In genomic region chr3:146770881-146771280, GRCh38 we compare ENCODE assay signal across 23 cellular contexts.
DNase-seq lines count a peak whose midpoint lies in the region; ATAC-seq, FAIRE-seq and TF ChIP-seq lines count a peak whose summit lies in the region.
"Had no signal": no experiment of that assay in that cellular context is flagged by ENCODE, and none has a peak within 500 bp of the region (broad histone marks: within the 10 kb centered on the region; RNA-seq: fewer than 3 reads in every experiment).

No MANE protein-coding gene starts in this region.

- no peak for FAIRE-seq in endothelial cell of umbilical vein (lab: Jason Lieb, UNC)
- FAIRE-seq: A204.1, G401.6, GM12878, GM19239, H54 had no signal

- H3K27ac ChIP-seq in A673 (ENCODE audit: low read depth, low read length, poor library complexity, severe bottlenecking) (peak overlapping the region; percentile 6), PC-9 (no peak overlapping the region), endothelial cell of umbilical vein (ENCODE audit: insufficient read depth, low read depth, low read length) (no peak overlapping the region), osteoblast (ENCODE audit: low read depth, low read length) (no peak overlapping the region), OCI-LY7 (ENCODE audit: low read depth, low read length, poor library complexity, severe bottlenecking) (no peak overlapping the region)
- H3K27ac ChIP-seq: 22Rv1 had no signal

- H3K79me2 ChIP-seq in PC-9 (ENCODE audit: low read depth) (no peaks in the 10 kb centered on the region), endothelial cell of umbilical vein (ENCODE audit: control insufficient read depth, insufficient read depth, low read length) (no peaks in the 10 kb centered on the region), osteoblast (ENCODE audit: insufficient read depth, low read length) (no peaks in the 10 kb centered on the region), OCI-LY7 (ENCODE audit: insufficient read depth, low read depth, low read length) (no peaks in the 10 kb centered on the region)

- H3K4me3 ChIP-seq in A673 (ENCODE audit: low read depth, low read length, poor library complexity, severe bottlenecking) (no peak overlapping the region), PC-9 (no peak overlapping the region), endothelial cell of umbilical vein (replicated peaks in 1 of 3; ENCODE audit: insufficient read depth in 1 of 3, low read depth in 1 of 3, low read length in 3 of 3) (no peak overlapping the region), osteoblast (ENCODE audit: insufficient read depth, low read length) (no peak overlapping the region), OCI-LY7 (ENCODE audit: low read depth, low read length, poor library complexity, severe bottlenecking) (no peak overlapping the region)
- H3K4me3 ChIP-seq: GM12878 had no signal

- H3K4me2 ChIP-seq in PC-9 = no peak overlapping the region
- no peak overlapping the region for H3K4me2 ChIP-seq in endothelial cell of umbilical vein (ENCODE audit: insufficient read depth, low read length)
- H3K4me2 ChIP-seq in osteoblast (ENCODE audit: insufficient read depth, low read length) = no peak overlapping the region
- H3K4me2 ChIP-seq in OCI-LY7 (ENCODE audit: low read length) = no peak overlapping the region

- no peaks in the 10 kb centered on the region for H3K9me1 ChIP-seq in endothelial cell of umbilical vein (replicated peaks; ENCODE audit: control insufficient read depth, extremely low read depth, insufficient read depth, low read length)

- ATAC-seq in HG02938 (IDR thresholded peaks at IDR 0.05; ENCODE audit: unreplicated experiment) = no peak
- ATAC-seq: GM12878 had no signal

- 0 out of 2 replicates have a peak overlapping the region, but pooled peaks have one; percentile 17 for H2AFZ ChIP-seq in PC-9
- H2AFZ ChIP-seq in endothelial cell of umbilical vein (ENCODE audit: low read depth, low read length) = no peak overlapping the region
- peak overlapping the region; percentile 5 for H2AFZ ChIP-seq in osteoblast (ENCODE audit: low read length)
- no peak overlapping the region for H2AFZ ChIP-seq in OCI-LY7 (ENCODE audit: low read length)

- H3K9me3 ChIP-seq in A673 (ENCODE audit: low read depth, low read length, poor library complexity, severe bottlenecking) (no peaks in the 10 kb centered on the region), PC-9 (ENCODE audit: insufficient read depth, low read depth) (no peaks in the 10 kb centered on the region; the same call in 1 of the 2 replicates), endothelial cell of umbilical vein (replicated peaks; ENCODE audit: control insufficient read depth, insufficient read depth, low read length) (no peaks in the 10 kb centered on the region), osteoblast (ENCODE audit: low read depth, low read length) (no peaks in the 10 kb centered on the region), OCI-LY7 (ENCODE audit: low read length) (no peaks in the 10 kb centered on the region)

- H3K36me3 ChIP-seq in A673 (ENCODE audit: insufficient read depth, low read length, poor library complexity, severe bottlenecking) = no peaks in the 10 kb centered on the region
- no peaks in the 10 kb centered on the region for H3K36me3 ChIP-seq in PC-9 (ENCODE audit: low read depth)
- H3K36me3 ChIP-seq in endothelial cell of umbilical vein (ENCODE audit: control insufficient read depth in 2 of 2, extremely low read depth in 1 of 2, insufficient read depth in 2 of 2, low read length in 2 of 2) = no peaks in the 10 kb centered on the region
- H3K36me3 ChIP-seq in osteoblast (ENCODE audit: insufficient read depth, low read length) = no peaks in the 10 kb centered on the region
- no peaks in the 10 kb centered on the region for H3K36me3 ChIP-seq in OCI-LY7 (ENCODE audit: insufficient read depth, low read length)

- H3K27me3 ChIP-seq in A673 (replicated peaks; ENCODE audit: insufficient read depth, low read depth, low read length, poor library complexity) (no peaks in the 10 kb centered on the region), PC-9 (ENCODE audit: insufficient read depth, low read depth) (no peaks in the 10 kb centered on the region), endothelial cell of umbilical vein (ENCODE audit: control insufficient read depth in 2 of 2, insufficient read depth in 2 of 2, low read length in 2 of 2) (no peaks in the 10 kb centered on the region), osteoblast (ENCODE audit: insufficient read depth, low read length) (no peaks in the 10 kb centered on the region)

- dilution Hi-C loops in endothelial cell of umbilical vein (cut with MboI; ENCODE audit: extremely low pct_ligation_motif_present, low sequenced_read_pairs) = no loop called here

- H3K4me1 ChIP-seq in A673 (ENCODE audit: insufficient read depth, low read length, poor library complexity, severe bottlenecking) (peaks cover 31% of the 10 kb centered on the region), PC-9 (replicated peaks; ENCODE audit: insufficient read depth) (no peaks in the 10 kb centered on the region), endothelial cell of umbilical vein (ENCODE audit: control insufficient read depth, extremely low read depth, insufficient read depth, low read length) (no peaks in the 10 kb centered on the region), osteoblast (ENCODE audit: insufficient read depth, low read length) (no peaks in the 10 kb centered on the region), OCI-LY7 (ENCODE audit: insufficient read depth, low read length, poor library complexity, severe bottlenecking) (no peaks in the 10 kb centered on the region)

- no peak for TF ChIP-seq POLR2A in endothelial cell of umbilical vein (IDR thresholded peaks at IDR 0.05; ENCODE audit: low read depth, low read length)

- H3K9me2 ChIP-seq in PC-9 (ENCODE audit: insufficient read depth) (no peaks in the 10 kb centered on the region), OCI-LY7 (ENCODE audit: insufficient read depth, low read length) (no peaks in the 10 kb centered on the region)

- no peaks in the 10 kb centered on the region for H4K20me1 ChIP-seq in PC-9 (ENCODE audit: insufficient read depth)
- H4K20me1 ChIP-seq in endothelial cell of umbilical vein (replicated peaks; ENCODE audit: control insufficient read depth, extremely low read depth, insufficient read depth, low read length) = no peaks in the 10 kb centered on the region
- H4K20me1 ChIP-seq in osteoblast (ENCODE audit: insufficient read depth, low read length) = no peaks in the 10 kb centered on the region
- no peaks in the 10 kb centered on the region for H4K20me1 ChIP-seq in OCI-LY7 (ENCODE audit: insufficient read depth, low read length)

- POLR2A ChIA-PET in A673 (lab: Charles Lee; ENCODE audit: low non-redundant PET) = interaction anchor here (0.6 kb wide), 1 partner anchor 1094 kb away, joined by 5 read pairs; no protein-coding TSS in a partner anchor
- POLR2A ChIA-PET in PC-9 (lab: Charles Lee; ENCODE audit: unreplicated experiment) = no interaction called here
- POLR2A ChIA-PET in endothelial cell of umbilical vein (lab: Charles Lee) = no interaction called here
- POLR2A ChIA-PET in OCI-LY7 (lab: Charles Lee) = no interaction called here

- no TSS peak for BruUV-seq in A673 (replicated peaks; lab: Mats Ljungman, UMichigan)
- no TSS peak for BruUV-seq in PC-9 (replicated peaks; lab: Mats Ljungman, UMichigan)
- no TSS peak for BruUV-seq in endothelial cell of umbilical vein (replicated peaks; lab: Mats Ljungman, UMichigan)
- BruUV-seq in OCI-LY7 (replicated peaks; lab: Mats Ljungman, UMichigan) = no TSS peak

- H3K9ac ChIP-seq in endothelial cell of umbilical vein (replicated peaks; ENCODE audit: extremely low read depth, insufficient read depth, low read length) = no peak overlapping the region

- TF ChIP-seq CTCF in A673 (conservative IDR thresholded peaks at IDR 0.05; ENCODE audit: low read depth, low read length) (no peak), PC-9 (conservative IDR thresholded peaks at IDR 0.05) (no peak), endothelial cell of umbilical vein (IDR thresholded peaks at IDR 0.05; ENCODE audit: extremely low read depth in 1 of 2, insufficient read depth in 1 of 2, low read depth in 1 of 2, low read length in 2 of 2) (no peak), osteoblast (IDR thresholded peaks at IDR 0.05; ENCODE audit: extremely low read depth, low read depth, low read length) (no peak), OCI-LY7 (conservative IDR thresholded peaks at IDR 0.05; ENCODE audit: low read length) (no peak)

- DNase-seq in A673 (ENCODE audit: low spot score) = peak; percentile 86
- no peak for DNase-seq in PC-9
- peak; percentile 13 for DNase-seq in endothelial cell of umbilical vein (ENCODE audit: low read depth, low spot score)
- no peak for DNase-seq in osteoblast (ENCODE audit: insufficient read length, low spot score, missing footprints)
- no peak for DNase-seq in OCI-LY7 (ENCODE audit: low spot score)
- no peak for DNase-seq in dedifferentiated amniotic fluid mesenchymal stem cell (ENCODE audit: extremely low spot score)
- DNase-seq: ACHN; AML-193; C1 segment of cervical spinal cord; Calu3; CD4-positive, alpha-beta memory T cell; COR-L47; DMS53; DMS79 treated with DMSO at 0.1 percent for 48 hours; GOT3; HCEC 1CT had no signal

- intact Hi-C loops in A673 (cut with micrococcal nuclease; ENCODE audit: unreplicated experiment) (no loop called here), PC-9 (cut with micrococcal nuclease; ENCODE audit: unreplicated experiment) (no loop called here), endothelial cell of umbilical vein (cut with micrococcal nuclease) (no loop called here), OCI-LY7 (cut with micrococcal nuclease; ENCODE audit: unreplicated experiment) (no loop called here)

- CTCF ChIA-PET in A673 (lab: Charles Lee) = no interaction called here
- CTCF ChIA-PET in PC-9 (lab: Charles Lee) = no interaction called here
- CTCF ChIA-PET in endothelial cell of umbilical vein (lab: Charles Lee) = no interaction called here
- CTCF ChIA-PET in OCI-LY7 (lab: Charles Lee; ENCODE audit: unreplicated experiment) = no interaction called here

- no peaks in the 10 kb centered on the region for H3F3A ChIP-seq in PC-9 (ENCODE audit: insufficient read depth, low read depth)

TF ChIP-seq in endothelial cell of umbilical vein, 7 proteins besides CTCF, POLR2A, EP300 and RAD21:
- no peak for TF ChIP-seq MYC (IDR thresholded peaks at IDR 0.05; ENCODE audit: low read depth, low read length)
- no peak for TF ChIP-seq JUN (IDR thresholded peaks at IDR 0.05; ENCODE audit: borderline replicate concordance, insufficient read depth, insufficient read length, low read depth)
- no peak for TF ChIP-seq FOS (IDR thresholded peaks at IDR 0.05; ENCODE audit: borderline replicate concordance, insufficient read depth, low read length)
- no peak for TF ChIP-seq EZH2 (IDR thresholded peaks at IDR 0.05; ENCODE audit: borderline replicate concordance, low read depth, low read length, severe bottlenecking)
- no peak for TF ChIP-seq POLR2AphosphoS5 (IDR thresholded peaks at IDR 0.05; ENCODE audit: insufficient read depth, low read depth, low read length)
- no peak for TF ChIP-seq GATA2 (IDR thresholded peaks at IDR 0.05; ENCODE audit: insufficient read depth, insufficient read length, low read depth, low read length)
- TF ChIP-seq MAX (IDR thresholded peaks at IDR 0.05; ENCODE audit: insufficient read depth, insufficient read length) = no peak

Comparison
In these comparisons a context has a peak if more than half of its experiments do, and no peak if none do; other contexts are left out.
1. DNase-seq: peak in A673 (single experiment) and endothelial cell of umbilical vein (single experiment); none in PC-9 (0 of 2), osteoblast (single experiment), OCI-LY7 (single experiment) and dedifferentiated amniotic fluid mesenchymal stem cell (single experiment).
2. H2AFZ ChIP-seq: peak in PC-9 (single experiment) and osteoblast (single experiment); none in endothelial cell of umbilical vein (single experiment) and OCI-LY7 (single experiment).